In genomic region chr6:32843979-32844838, GRCh38 we compare ENCODE assay signal across 8 cellular contexts. TPM values are rescaled to one million over a fixed set of nuclear protein-coding genes. Genes with fewer than 3 reads are reported as not detected.
DNase-seq lines count a peak whose midpoint lies in the region; ATAC-seq and FAIRE-seq lines count a peak whose summit lies in the region.

TSS of gene PSMB8 (minus strand) at chr6:32844047. CDS start at chr6:32843996, 51 bp downstream.

- H3K9me3 ChIP-seq in right cardiac atrium (ENCODE audit: control insufficient read depth, low read length): no peaks in the 10 kb centered on the region

- peaks cover 2% of the 10 kb centered on the region for H3K4me1 ChIP-seq in right cardiac atrium (ENCODE audit: control insufficient read depth, insufficient read depth, low read length)

- intact Hi-C loops in T-helper 2 cell treated with Interferon-gamma antibody and Interleukin-4, amounts not matched to agents 100 ng/mL and 5 ng/mL, for 36 hours (cut with micrococcal nuclease): loop anchor here (1.0 to 5.0 kb wide), 3 partner anchors 9 to 667 kb away; partner anchors contain the start of genes AGPAT1, RNF5 and TAP1
- intact Hi-C loops in right cardiac atrium (cut with DNase I): no loop called here

- DNase-seq in NCI-H187 treated with DMSO at 0.1 percent for 48 hours (lab: John Stamatoyannopoulos, UW) (peak; percentile 93), anterior cingulate cortex (lab: John Stamatoyannopoulos, UW) (peak; percentile 14 to 96 (median 85)), right cardiac atrium (peak; percentile 95 to 99 (median 97)), pulmonary artery endothelial cell (ENCODE audit: low read depth, low spot score) (peak; percentile 69), urothelium cell line (ENCODE audit: low spot score) (peak; percentile 95)

- peak within 1 kb of the TSS; percentile 98 for H3K27ac ChIP-seq in right cardiac atrium (ENCODE audit: low read length)

- H3K4me3 ChIP-seq in right cardiac atrium (ENCODE audit: low read length): peak within 1 kb of the TSS; percentile 86

- peak; percentile 69 for FAIRE-seq in urothelium cell line (lab: Jason Lieb, UNC)

- ATAC-seq in GM18502 (IDR thresholded peaks at IDR 0.05; ENCODE audit: poor library complexity, unreplicated experiment) (peak; percentile 70), HG02943 (IDR thresholded peaks at IDR 0.05; ENCODE audit: low read depth, unreplicated experiment) (peak; percentile 75), right cardiac atrium (peak; percentile 97)

- WGBS in right cardiac atrium: under 1% methylated on average over 40 of the region's 40 CpGs

- H3K27me3 ChIP-seq in right cardiac atrium (ENCODE audit: control insufficient read depth, insufficient read depth): no peaks in the 10 kb centered on the region

RNA-seq across cellular contexts. Expression of gene PSMB8, which starts in this region (rescaled TPM):
- total RNA-seq in T-helper 2 cell treated with Interferon-gamma antibody and Interleukin-4, amounts not matched to agents 100 ng/mL and 5 ng/mL, for 36 hours: 448 and 470 TPM in 2 replicates
- total RNA-seq in right cardiac atrium (10 to 100 TPM; 14.8 to 28.4 (median 18.8) TPM), pulmonary artery endothelial cell (83.1 and 93.6 TPM in 2 replicates)
- 23.0 TPM for polyA plus RNA-seq in right cardiac atrium

Comparison
In these comparisons a context has a peak if more than half of its experiments do, and no peak if none do; other contexts are left out.
1. Peak in every context shown above with its lines: DNase-seq, ATAC-seq, H3K4me3 ChIP-seq and H3K27ac ChIP-seq.